Comparison of ENCODE assay signal across 22 cellular contexts in genomic region chr5:124397290-124397689, GRCh38.
DNase-seq lines count a peak whose midpoint lies in the region; ATAC-seq and TF ChIP-seq lines count a peak whose summit lies in the region.
"Had no signal": no experiment of that assay in that cellular context is flagged by ENCODE, and none has a peak within 500 bp of the region (broad histone marks: within the 10 kb centered on the region; RNA-seq: fewer than 3 reads in every experiment).

No MANE protein-coding gene starts in this region.

- BruUV-seq in MCF 10A (replicated peaks; lab: Mats Ljungman, UMichigan): no TSS peak

- H3K4me3 ChIP-seq in esophagus squamous epithelium (no peak overlapping the region), right cardiac atrium (ENCODE audit: low read length) (no peak overlapping the region)
- H3K4me3 ChIP-seq: GM12878, GM23248, HAP-1, K562 had no signal

- H3K36me3 Mint-ChIP-seq in memory B cell (no peaks in the 10 kb centered on the region), MCF 10A (ENCODE audit: insufficient read depth, unreplicated experiment) (no peaks in the 10 kb centered on the region)

- ATAC-seq in memory B cell (ENCODE audit: low read depth): no peak
- no peak for ATAC-seq in right cardiac atrium
- no peak for ATAC-seq in esophagus mucosa
- ATAC-seq: GM12878, HepG2, K562, Right ventricle myocardium inferior had no signal

- peak; percentile 7 for DNase-seq in NCI-H82 (lab: John Stamatoyannopoulos, UW)
- DNase-seq in NCI-H82 treated with DMSO at 0.1 percent for 48 hours (lab: John Stamatoyannopoulos, UW; ENCODE audit: unreplicated experiment): no peak
- DNase-seq in SK-N-DZ (ENCODE audit: low spot score): peak; percentile 34
- no peak for DNase-seq in memory B cell (ENCODE audit: low spot score in 2 of 2)
- no peak for DNase-seq in esophagus squamous epithelium (lab: John Stamatoyannopoulos, UW)
- DNase-seq in right cardiac atrium: no peak
- no peak for DNase-seq in MCF 10A (ENCODE audit: unreplicated experiment)
- DNase-seq: DND-41, GM23248, MM.1S, NCI-H1092 treated with DMSO at 0.1 percent for 48 hours, NCI-H2081, NCI-H2227 treated with DMSO at 0.1 percent for 48 hours, NCI-H510A had no signal

- H3K27ac Mint-ChIP-seq in memory B cell (peak overlapping the region; percentile 10), MCF 10A (ENCODE audit: low read depth, unreplicated experiment) (no peak overlapping the region)
- H3K27ac Mint-ChIP-seq: B cell had no signal

- H3K27ac ChIP-seq in esophagus squamous epithelium: no peak overlapping the region
- no peak overlapping the region for H3K27ac ChIP-seq in right cardiac atrium (ENCODE audit: low read length)
- H3K27ac ChIP-seq: GM23248, HL-60 had no signal

- CTCF ChIA-PET in MCF 10A (lab: Yijun Ruan, JAX): no interaction called here

- POLR2A ChIA-PET in MCF 10A (lab: Yijun Ruan, JAX): no interaction called here

- H3K4me1 Mint-ChIP-seq in memory B cell: peaks cover 5% of the 10 kb centered on the region
- peaks cover 6% of the 10 kb centered on the region for H3K4me1 Mint-ChIP-seq in MCF 10A (ENCODE audit: insufficient read depth, unreplicated experiment)

- H3K27me3 ChIP-seq in esophagus squamous epithelium: no peaks in the 10 kb centered on the region
- H3K27me3 ChIP-seq in right cardiac atrium (ENCODE audit: control insufficient read depth, insufficient read depth): no peaks in the 10 kb centered on the region

- TF ChIP-seq CTCF in esophagus squamous epithelium (IDR thresholded peaks at IDR 0.05) (no peak), MCF 10A (IDR thresholded peaks at IDR 0.05; ENCODE audit: unreplicated experiment) (no peak)

- intact Hi-C loops in esophagus squamous epithelium (cut with DNase I): no loop called here
- intact Hi-C loops in right cardiac atrium (cut with DNase I): loop anchor here in 1 of 4 donors (5.0 kb wide), 1 partner anchor 55 kb away; no protein-coding TSS in a partner anchor
- intact Hi-C loops in MCF 10A (cut with micrococcal nuclease): no loop called here

- no peaks in the 10 kb centered on the region for H3K9me3 ChIP-seq in esophagus squamous epithelium
- no peaks in the 10 kb centered on the region for H3K9me3 ChIP-seq in right cardiac atrium (ENCODE audit: control insufficient read depth, low read length)
- H3K9me3 ChIP-seq: HAP-1 had no signal

- H3K36me3 ChIP-seq in esophagus squamous epithelium: no peaks in the 10 kb centered on the region
- H3K36me3 ChIP-seq: HAP-1 had no signal

- 84 to 100% methylated on average over 2 of the region's 2 CpGs for WGBS in esophagus squamous epithelium, 2 donors
- 96% methylated on average over 2 of the region's 2 CpGs for WGBS in right cardiac atrium

- no peak for TF ChIP-seq POLR2A in esophagus squamous epithelium (IDR thresholded peaks at IDR 0.05)

- peaks cover 8 to 21% (median 9%) of the 10 kb centered on the region in 3 donors for H3K4me1 ChIP-seq in esophagus squamous epithelium
- H3K4me1 ChIP-seq in right cardiac atrium (ENCODE audit: control insufficient read depth, insufficient read depth, low read length): no peaks in the 10 kb centered on the region
- H3K4me1 ChIP-seq: HAP-1 had no signal

- H3K4me3 Mint-ChIP-seq in memory B cell (no peak overlapping the region), MCF 10A (ENCODE audit: unreplicated experiment) (no peak overlapping the region)
- H3K4me3 Mint-ChIP-seq: B cell had no signal

- H3K27me3 Mint-ChIP-seq in memory B cell (peaks cover 1% of the 10 kb centered on the region), MCF 10A (ENCODE audit: insufficient read depth, unreplicated experiment) (no peaks in the 10 kb centered on the region)
- H3K27me3 Mint-ChIP-seq: B cell had no signal

- H3K9me3 Mint-ChIP-seq in memory B cell: no peaks in the 10 kb centered on the region
- no peaks in the 10 kb centered on the region for H3K9me3 Mint-ChIP-seq in MCF 10A (ENCODE audit: unreplicated experiment)

Comparison
In these comparisons a context has a peak if more than half of its experiments do, and no peak if none do; other contexts are left out.
1. DNase-seq: peak in NCI-H82 (single experiment) and SK-N-DZ (single experiment); none in NCI-H82 treated with DMSO at 0.1 percent for 48 hours (single experiment), memory B cell (0 of 2), esophagus squamous epithelium (single experiment), right cardiac atrium (0 of 3) and MCF 10A (single experiment).